ENCODE assay signal across 26 cellular contexts in the genomic region with DNA sequence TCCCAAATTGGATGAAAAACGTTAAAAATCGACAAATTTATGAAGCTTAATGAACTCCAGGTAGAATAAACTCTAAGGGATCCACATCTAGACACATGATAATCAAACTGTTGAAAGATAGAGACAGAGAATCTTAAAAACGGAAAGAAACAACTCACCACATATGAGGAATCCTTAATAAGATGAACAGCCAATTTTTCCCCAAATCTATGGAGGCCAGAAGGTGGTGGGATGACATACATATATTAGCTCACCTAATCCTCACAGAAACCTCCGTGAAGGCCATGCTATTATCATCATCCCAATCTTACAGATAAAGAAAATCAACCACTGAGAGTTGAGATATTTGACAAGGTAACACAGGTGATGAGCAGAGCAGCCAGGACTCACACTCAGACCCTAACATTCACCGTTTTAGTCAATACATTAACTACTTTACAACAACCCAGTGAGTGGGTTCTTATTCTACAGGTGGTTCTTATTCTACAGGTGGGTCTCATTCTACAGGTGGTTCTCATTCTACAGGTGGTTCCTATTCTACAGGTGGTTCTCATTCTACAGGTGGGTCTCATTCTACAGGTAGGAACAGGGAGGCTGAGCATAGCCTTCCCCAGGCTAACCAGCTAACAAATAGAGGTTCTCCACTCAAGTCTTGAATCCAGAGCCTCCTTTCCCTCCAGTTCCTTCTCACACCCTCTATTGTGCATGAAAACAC. TPM values are rescaled to one million over a fixed set of nuclear protein-coding genes. Genes with fewer than 3 reads are reported as not detected.
"Had no signal": no experiment of that assay in that cellular context is flagged by ENCODE, and none has a peak within 500 bp of the region (broad histone marks: within the 10 kb centered on the region; RNA-seq: fewer than 3 reads in every experiment).

No MANE protein-coding gene starts in this region.

- H3K4me3 ChIP-seq: coronary artery, heart right ventricle, thoracic aorta, vagina had no signal

- ATAC-seq: heart right ventricle, left colon had no signal

- H3K4me1 ChIP-seq: vagina had no signal

- FAIRE-seq: endometrium, keratinocyte had no signal

- H3K4me1 Mint-ChIP-seq: activated naive CD8-positive, alpha-beta T cell treated with anti-CD3 and anti-CD28 coated beads for 36 hours; memory B cell; neural crest cell had no signal

- H3K27ac ChIP-seq: coronary artery, heart right ventricle, thoracic aorta, vagina had no signal

- H3K27ac Mint-ChIP-seq: activated naive CD8-positive, alpha-beta T cell treated with anti-CD3 and anti-CD28 coated beads for 36 hours; memory B cell; type B pancreatic cell had no signal

- H3K36me3 Mint-ChIP-seq: type B pancreatic cell had no signal

- H3K9me3 ChIP-seq: vagina had no signal

- DNase-seq: activated CD4-positive, alpha-beta T cell treated with anti-CD3 and anti-CD28 coated beads for 4 hours; activated CD4-positive, alpha-beta T cell treated with anti-CD3 and anti-CD28 coated beads, Interleukin-2, amount 50 U/mL, for 48 hours; activated CD4-positive, CD25-positive, alpha-beta regulatory T cell; activated naive CD4-positive, alpha-beta T cell treated with Interleukin-2 at 50 U/mL for 16 hours; activated naive CD8-positive, alpha-beta T cell treated with anti-CD3 and anti-CD28 coated beads for 36 hours; activated T-cell treated with anti-CD3 and anti-CD28 coated beads, Interleukin-2, amount 50 U/mL, for 48 hours; amniotic stem cell; cerebellar nuclear complex; heart right ventricle; occipital lobe; stimulated activated CD4-positive, alpha-beta T cell treated with anti-CD3 and anti-CD28 coated beads, Interleukin-4, amount 100 ng/mL, for 24 hours; stimulated activated naive CD4-positive, alpha-beta T cell treated with Interleukin-2 at 50 U/mL for 16 hours had no signal

- H3K4me3 Mint-ChIP-seq: activated naive CD8-positive, alpha-beta T cell treated with anti-CD3 and anti-CD28 coated beads for 36 hours; memory B cell; neural crest cell; type B pancreatic cell had no signal

- H3K27me3 Mint-ChIP-seq: activated naive CD8-positive, alpha-beta T cell treated with anti-CD3 and anti-CD28 coated beads for 36 hours; type B pancreatic cell had no signal

- H3K36me3 ChIP-seq: heart right ventricle, thoracic aorta, vagina had no signal

- H3K27me3 ChIP-seq: heart right ventricle, vagina had no signal

RNA-seq across cellular contexts. Expression of a gene that starts 4.8 kb away (rescaled TPM):
- total RNA-seq: activated naive CD8-positive, alpha-beta T cell treated with anti-CD3 and anti-CD28 coated beads for 36 hours; epithelial cell of proximal tubule; fibroblast of villous mesenchyme; left colon; lower leg skin; mononuclear cell; renal cortical epithelial cell; thoracic aorta; vagina had no signal
- polyA plus RNA-seq: heart right ventricle, keratinocyte had no signal
